Comparison of ENCODE assay signal across 7 cellular contexts in the genomic region with DNA sequence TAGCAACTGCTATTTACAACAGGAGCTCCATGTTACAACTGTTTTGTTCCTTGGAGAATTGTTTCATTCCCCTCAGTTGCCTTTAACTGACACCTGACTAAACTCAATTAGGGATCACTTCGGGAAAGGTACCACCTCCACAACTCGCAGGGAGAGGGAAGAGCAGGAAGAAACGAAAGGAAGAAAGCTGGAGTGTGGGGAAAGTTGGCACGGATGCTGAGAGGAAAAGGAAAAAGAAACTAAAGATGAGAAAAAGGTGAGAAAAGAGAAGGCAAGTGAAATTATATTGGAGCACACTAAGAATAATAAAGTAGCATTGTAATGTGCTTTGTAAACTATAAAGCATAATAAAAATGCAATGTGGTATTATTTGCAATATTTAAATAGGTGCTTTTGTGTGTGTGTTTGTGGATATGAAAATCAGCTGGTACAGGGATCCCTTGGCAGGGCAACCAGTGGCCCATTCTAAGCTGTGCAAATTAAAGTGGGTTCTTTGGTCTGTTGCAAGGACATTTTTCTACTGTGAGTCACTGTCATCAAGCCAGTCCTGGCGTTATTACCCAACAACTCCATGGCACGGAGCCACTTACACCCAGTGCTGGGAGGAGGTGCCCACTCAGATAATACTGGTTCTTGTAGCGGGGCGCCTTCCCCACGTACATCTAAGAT. TPM values are rescaled to one million over a fixed set of nuclear protein-coding genes. Genes with fewer than 3 reads are reported as not detected.
A peak's percentile ranks its signal among the peaks of the same experiment; 100 is the strongest.
DNase-seq lines count a peak whose midpoint lies in the region; ATAC-seq, FAIRE-seq and TF ChIP-seq lines count a peak whose summit lies in the region.

No MANE protein-coding gene starts in this region.

- H3K9me3 ChIP-seq in HEK293 (ENCODE audit: control insufficient read depth, insufficient read depth, low read depth, low read length): no peaks in the 10 kb centered on the region

- H3K36me3 ChIP-seq in HEK293 (ENCODE audit: control insufficient read depth in 2 of 2, insufficient read depth in 1 of 2, low read length in 2 of 2): no peaks in the 10 kb centered on the region

- H3K27ac ChIP-seq in HEK293 (ENCODE audit: extremely low read depth, low read depth, low read length): no peak overlapping the region

- CTCF ChIA-PET in HEK293 (lab: Yijun Ruan, JAX): interaction anchor here (0.6 to 0.9 kb wide), 2 partner anchors 86 to 909 kb away, joined by 3 to 4 read pairs; no protein-coding TSS in a partner anchor

- H3K36me3 Mint-ChIP-seq in naive thymus-derived CD8-positive, alpha-beta T cell: peaks cover 0 to 20% (median 10%) of the 10 kb centered on the region in 3 donors

- H3K4me3 ChIP-seq in HEK293 (ENCODE audit: low read depth, low read length) (no peak overlapping the region), epithelial cell of esophagus (ENCODE audit: low read length) (peak overlapping the region; percentile 2)

- no peak for TF ChIP-seq POLR2A in GM12891 (IDR thresholded peaks at IDR 0.05; ENCODE audit: low read depth, low read length)

- H3K9me3 Mint-ChIP-seq in naive thymus-derived CD8-positive, alpha-beta T cell: no peaks in the 10 kb centered on the region

- DNase-seq in RPMI7951 (ENCODE audit: low read depth) (peak; percentile 95), epithelial cell of esophagus (ENCODE audit: low read depth) (peak; percentile 95), GM12891 (ENCODE audit: insufficient read length, low spot score) (no peak)
- no peak for DNase-seq in naive thymus-derived CD8-positive, alpha-beta T cell
- DNase-seq in stimulated activated CD4-positive, alpha-beta T cell treated with anti-CD3 and anti-CD28 coated beads, Interleukin-15, amount 100 ng/mL, for 24 hours: no peak
- DNase-seq in activated effector memory CD4-positive, alpha-beta T cell treated with anti-CD3 and anti-CD28 coated beads, Interleukin-2, amount 50 U/mL, for 16 hours: no peak

- H3K4me1 Mint-ChIP-seq in naive thymus-derived CD8-positive, alpha-beta T cell: peaks cover 31 to 71% (median 64%) of the 10 kb centered on the region in 4 donors

- POLR2A ChIA-PET in HEK293 (lab: Yijun Ruan, JAX): no interaction called here
- POLR2A ChIA-PET in naive thymus-derived CD8-positive, alpha-beta T cell (lab: Charles Lee): no interaction called here

- H3K27me3 Mint-ChIP-seq in naive thymus-derived CD8-positive, alpha-beta T cell: peaks cover 0 to 1% (median 0%) of the 10 kb centered on the region in 5 donors

- ATAC-seq in naive thymus-derived CD8-positive, alpha-beta T cell: no peak

- peak overlapping the region in 7 of 10 donors; percentile 1 to 71 (median 38) for H3K4me3 Mint-ChIP-seq in naive thymus-derived CD8-positive, alpha-beta T cell

- no peaks in the 10 kb centered on the region for H3K4me1 ChIP-seq in HEK293 (ENCODE audit: control insufficient read depth, insufficient read depth, low read length)

- no peak for TF ChIP-seq CTCF in HEK293 (tag by site-specific recombination; IDR thresholded peaks at IDR 0.05)
- TF ChIP-seq CTCF in epithelial cell of esophagus (IDR thresholded peaks at IDR 0.05; ENCODE audit: insufficient read depth, low read depth, low read length, missing control alignments): no peak

- no peak for FAIRE-seq in GM12891 (lab: Jason Lieb, UNC)

- peak overlapping the region; percentile 30 to 81 (median 64) for H3K27ac Mint-ChIP-seq in naive thymus-derived CD8-positive, alpha-beta T cell

TF ChIP-seq in HEK293, 187 proteins besides CTCF, POLR2A, EP300 and RAD21 (continues in another document):
- TF ChIP-seq ZNF133 (tag by site-specific recombination; IDR thresholded peaks at IDR 0.05) (peak; percentile 92), GFI1B (tag by site-specific recombination; IDR thresholded peaks at IDR 0.05) (no peak), ZNF660 (tag by site-specific recombination; IDR thresholded peaks at IDR 0.05) (peak; percentile 78)
- TF ChIP-seq, protein P1, sequence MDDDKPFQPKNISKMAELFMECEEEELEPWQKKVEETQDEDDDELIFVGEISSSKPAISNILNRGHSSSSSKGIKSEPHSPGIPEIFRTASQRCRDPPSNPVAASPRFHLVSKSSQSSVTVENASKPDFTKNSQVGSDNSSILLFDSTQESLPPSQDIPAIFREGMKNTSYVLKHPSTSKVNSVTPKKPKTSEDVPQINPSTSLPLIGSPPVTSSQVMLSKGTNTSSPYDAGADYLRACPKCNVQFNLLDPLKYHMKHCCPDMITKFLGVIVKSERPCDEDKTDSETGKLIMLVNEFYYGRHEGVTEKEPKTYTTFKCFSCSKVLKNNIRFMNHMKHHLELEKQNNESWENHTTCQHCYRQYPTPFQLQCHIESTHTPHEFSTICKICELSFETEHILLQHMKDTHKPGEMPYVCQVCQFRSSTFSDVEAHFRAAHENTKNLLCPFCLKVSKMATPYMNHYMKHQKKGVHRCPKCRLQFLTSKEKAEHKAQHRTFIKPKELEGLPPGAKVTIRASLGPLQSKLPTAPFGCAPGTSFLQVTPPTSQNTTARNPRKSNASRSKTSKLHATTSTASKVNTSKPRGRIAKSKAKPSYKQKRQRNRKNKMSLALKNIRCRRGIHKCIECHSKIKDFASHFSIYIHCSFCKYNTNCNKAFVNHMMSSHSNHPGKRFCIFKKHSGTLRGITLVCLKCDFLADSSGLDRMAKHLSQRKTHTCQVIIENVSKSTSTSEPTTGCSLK (tag by site-specific recombination; IDR thresholded peaks at IDR 0.05): no peak

TF ChIP-seq in GM12891, 5 proteins besides CTCF, POLR2A, EP300 and RAD21:
- TF ChIP-seq PAX5 (IDR thresholded peaks at IDR 0.05; ENCODE audit: insufficient read depth, low read length, severe bottlenecking) (no peak), TAF1 (IDR thresholded peaks at IDR 0.05; ENCODE audit: low read depth, low read length) (no peak), POU2F2 (IDR thresholded peaks at IDR 0.05; ENCODE audit: low read depth, low read length) (no peak), POLR2AphosphoS5 (IDR thresholded peaks at IDR 0.05; ENCODE audit: low read depth, low read length) (no peak), SPI1 (IDR thresholded peaks at IDR 0.05; ENCODE audit: low read depth, low read length) (no peak)

RNA-seq across cellular contexts. Expression of a gene that starts 45.9 kb away (rescaled TPM):
- 7.5 and 8.3 TPM in 2 replicates for total RNA-seq in RPMI7951 (2014; rRNA removed; shearing (Covaris generic))
- 10 to 100 TPM; 28.7 to 32.9 TPM for total RNA-seq in naive thymus-derived CD8-positive, alpha-beta T cell
- polyA plus RNA-seq in naive thymus-derived CD8-positive, alpha-beta T cell: 1 to 10 TPM; 2.1 to 4.3 (median 3.1) TPM
- polyA plus RNA-seq in GM12891 (2012; ENCODE audit: low read depth, missing spikeins): 14.2 TPM

Comparison
In these comparisons a context has a peak if more than half of its experiments do, and no peak if none do; other contexts are left out.
1. DNase-seq: peak in RPMI7951 (single experiment) and epithelial cell of esophagus (single experiment); none in naive thymus-derived CD8-positive, alpha-beta T cell (0 of 10), stimulated activated CD4-positive, alpha-beta T cell treated with anti-CD3 and anti-CD28 coated beads, Interleukin-15, amount 100 ng/mL, for 24 hours (single experiment), activated effector memory CD4-positive, alpha-beta T cell treated with anti-CD3 and anti-CD28 coated beads, Interleukin-2, amount 50 U/mL, for 16 hours (single experiment) and GM12891 (single experiment).